ENCODE assay signal across 1 cellular context in genomic region chr1:155210708-155211107, GRCh38.
TF ChIP-seq lines count a peak whose summit lies in the region.

No MANE protein-coding gene starts in this region.

TF ChIP-seq in GM12878, 131 proteins besides CTCF, POLR2A, EP300 and RAD21:
- TF ChIP-seq SPI1 (IDR thresholded peaks at IDR 0.05; ENCODE audit: borderline replicate concordance, insufficient read depth, low read depth, low read length), result peak; percentile 50; the same call in 1 of the 2 replicates
TF ChIP-seq in GM12878: peak in this region for 1; not testable (repeated sequence) for 130.
